Comparison of ENCODE assay signal across 9 cellular contexts in the genomic region with DNA sequence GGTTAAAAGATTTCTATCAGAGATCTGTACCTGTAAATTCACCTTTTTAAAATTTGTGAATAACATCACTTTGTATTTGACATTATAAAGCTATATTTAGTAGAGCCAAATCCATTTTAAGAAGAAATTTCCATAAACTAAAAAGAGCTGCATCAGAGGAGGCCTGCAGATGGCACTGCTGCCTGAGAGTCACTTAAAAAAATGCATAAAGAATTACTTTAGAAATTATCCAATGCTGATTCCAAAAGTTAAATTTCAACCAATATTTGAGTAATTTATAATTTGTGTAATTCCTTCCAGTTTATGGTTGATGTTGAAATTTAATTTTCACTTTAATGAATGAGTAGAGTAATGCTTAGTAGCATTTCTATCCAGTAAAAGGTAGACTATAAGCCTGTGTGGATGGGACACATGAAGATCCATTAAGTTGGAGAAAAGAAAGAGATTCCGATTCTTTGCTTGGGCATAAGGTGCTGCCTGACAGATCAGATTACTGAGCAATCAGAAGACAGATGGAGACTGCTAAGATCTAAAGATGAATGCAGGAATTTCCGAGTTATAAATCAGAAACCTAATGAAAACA. TPM values are rescaled to one million over a fixed set of nuclear protein-coding genes. Genes with fewer than 3 reads are reported as not detected.
DNase-seq lines count a peak whose midpoint lies in the region; ATAC-seq and TF ChIP-seq lines count a peak whose summit lies in the region.
"Had no signal": no experiment of that assay in that cellular context is flagged by ENCODE, and none has a peak within 500 bp of the region (broad histone marks: within the 10 kb centered on the region; RNA-seq: fewer than 3 reads in every experiment).

No MANE protein-coding gene starts in this region.

- no peaks in the 10 kb centered on the region for H3K36me3 ChIP-seq in adrenal gland (replicated peaks in 1 of 2)

- no peaks in the 10 kb centered on the region for H3K9me3 ChIP-seq in adrenal gland (replicated peaks in 1 of 3)

- intact Hi-C loops in adrenal gland (cut with DNase I): loop anchor here in 1 of 2 donors (10.0 kb wide), 1 partner anchor 1264 kb away; no protein-coding TSS in a partner anchor
- intact Hi-C loops in activated CD4-positive, alpha-beta memory T cell treated with anti-CD3 and anti-CD28 coated beads for 36 hours (cut with micrococcal nuclease): loop anchor here (2.0 kb wide), 1 partner anchor 1266 kb away; no protein-coding TSS in a partner anchor

- no peak for TF ChIP-seq POLR2A in adrenal gland (IDR thresholded peaks at IDR 0.05)

- H3K4me1 ChIP-seq in adrenal gland (replicated peaks in 1 of 2): no peaks in the 10 kb centered on the region

- H3K27ac ChIP-seq in adrenal gland: no peak overlapping the region

- POLR2A ChIA-PET in activated CD4-positive, alpha-beta memory T cell treated with anti-CD3 and anti-CD28 coated beads for 36 hours (lab: Charles Lee): no interaction called here

- H3K27me3 ChIP-seq in adrenal gland: no peaks in the 10 kb centered on the region

- DNase-seq in AG09319 (ENCODE audit: extremely low read depth, low read depth) (peak; percentile 3), HFF-Myc (ENCODE audit: extremely low read depth, low read depth) (no peak), adrenal gland (peak in 1 of 7 donors; percentile 8), kidney tubule cell (ENCODE audit: low spot score) (peak; percentile 30)
- no peak for DNase-seq in activated T-cell treated with anti-CD3 and anti-CD28 coated beads, Interleukin-2, amount 50 U/mL, for 24 hours
- no peak for DNase-seq in stimulated activated naive B cell treated with anti-CD40 and anti-IgM and Interleukin-4, amounts not matched to agents 10 μg/mL and 1 μg/mL and 100 μg/mL, for 72 hours
- DNase-seq in activated CD4-positive, alpha-beta memory T cell treated with anti-CD3 and anti-CD28 coated beads for 36 hours: no peak

- no peak overlapping the region for H3K27ac Mint-ChIP-seq in activated T-cell treated with anti-CD3 and anti-CD28 coated beads, Interleukin-2, amount 50 U/mL, for 24 hours
- H3K27ac Mint-ChIP-seq in stimulated activated naive B cell treated with anti-CD40 and anti-IgM and Interleukin-4, amounts not matched to agents 10 μg/mL and 1 μg/mL and 100 μg/mL, for 72 hours: no peak overlapping the region
- H3K27ac Mint-ChIP-seq in activated CD4-positive, alpha-beta memory T cell treated with anti-CD3 and anti-CD28 coated beads for 36 hours: no peak overlapping the region

- CTCF ChIA-PET in activated CD4-positive, alpha-beta memory T cell treated with anti-CD3 and anti-CD28 coated beads for 36 hours (lab: Charles Lee): interaction anchor here (1.2 kb wide), 1 partner anchor 1267 kb away, joined by 4 read pairs; no protein-coding TSS in a partner anchor

- H3K9me3 Mint-ChIP-seq in activated T-cell treated with anti-CD3 and anti-CD28 coated beads, Interleukin-2, amount 50 U/mL, for 24 hours: no peaks in the 10 kb centered on the region
- H3K9me3 Mint-ChIP-seq in stimulated activated naive B cell treated with anti-CD40 and anti-IgM and Interleukin-4, amounts not matched to agents 10 μg/mL and 1 μg/mL and 100 μg/mL, for 72 hours: peaks cover 0 to 4% of the 10 kb centered on the region in 2 donors
- peaks cover 5% of the 10 kb centered on the region for H3K9me3 Mint-ChIP-seq in activated CD4-positive, alpha-beta memory T cell treated with anti-CD3 and anti-CD28 coated beads for 36 hours
- H3K9me3 Mint-ChIP-seq: central memory CD8-positive, alpha-beta T cell had no signal

- H3K4me3 Mint-ChIP-seq in activated T-cell treated with anti-CD3 and anti-CD28 coated beads, Interleukin-2, amount 50 U/mL, for 24 hours: no peak overlapping the region
- no peak overlapping the region for H3K4me3 Mint-ChIP-seq in stimulated activated naive B cell treated with anti-CD40 and anti-IgM and Interleukin-4, amounts not matched to agents 10 μg/mL and 1 μg/mL and 100 μg/mL, for 72 hours
- no peak overlapping the region for H3K4me3 Mint-ChIP-seq in activated CD4-positive, alpha-beta memory T cell treated with anti-CD3 and anti-CD28 coated beads for 36 hours
- H3K4me3 Mint-ChIP-seq: central memory CD8-positive, alpha-beta T cell had no signal

- H3K27me3 Mint-ChIP-seq in activated T-cell treated with anti-CD3 and anti-CD28 coated beads, Interleukin-2, amount 50 U/mL, for 24 hours: no peaks in the 10 kb centered on the region
- no peaks in the 10 kb centered on the region for H3K27me3 Mint-ChIP-seq in stimulated activated naive B cell treated with anti-CD40 and anti-IgM and Interleukin-4, amounts not matched to agents 10 μg/mL and 1 μg/mL and 100 μg/mL, for 72 hours
- no peaks in the 10 kb centered on the region for H3K27me3 Mint-ChIP-seq in activated CD4-positive, alpha-beta memory T cell treated with anti-CD3 and anti-CD28 coated beads for 36 hours

- H3K4me1 Mint-ChIP-seq in activated T-cell treated with anti-CD3 and anti-CD28 coated beads, Interleukin-2, amount 50 U/mL, for 24 hours (ENCODE audit: low read depth): no peaks in the 10 kb centered on the region
- H3K4me1 Mint-ChIP-seq in stimulated activated naive B cell treated with anti-CD40 and anti-IgM and Interleukin-4, amounts not matched to agents 10 μg/mL and 1 μg/mL and 100 μg/mL, for 72 hours: no peaks in the 10 kb centered on the region
- no peaks in the 10 kb centered on the region for H3K4me1 Mint-ChIP-seq in activated CD4-positive, alpha-beta memory T cell treated with anti-CD3 and anti-CD28 coated beads for 36 hours (ENCODE audit: low read depth)
- H3K4me1 Mint-ChIP-seq: central memory CD8-positive, alpha-beta T cell had no signal

- no peak for ATAC-seq in GM21737 (IDR thresholded peaks at IDR 0.05; ENCODE audit: unreplicated experiment)
- no peak for ATAC-seq in stimulated activated naive B cell treated with anti-CD40 and anti-IgM and Interleukin-4, amounts not matched to agents 10 μg/mL and 1 μg/mL and 100 μg/mL, for 72 hours (replicated peaks)

- TF ChIP-seq CTCF in AG09319 (IDR thresholded peaks at IDR 0.05; ENCODE audit: low read depth, low read length): peak; percentile 84
- peak; percentile 64 for TF ChIP-seq CTCF in HFF-Myc (IDR thresholded peaks at IDR 0.05; ENCODE audit: low read depth, low read length, missing control alignments)
- peak; percentile 26 to 61 (median 37) for TF ChIP-seq CTCF in adrenal gland (IDR thresholded peaks at IDR 0.05)

- 75 to 80% (median 78%) methylated on average over 2 of the region's 2 CpGs for WGBS in adrenal gland, 4 donors

- no peaks in the 10 kb centered on the region for H3K36me3 Mint-ChIP-seq in activated T-cell treated with anti-CD3 and anti-CD28 coated beads, Interleukin-2, amount 50 U/mL, for 24 hours (ENCODE audit: low read depth)
- H3K36me3 Mint-ChIP-seq in stimulated activated naive B cell treated with anti-CD40 and anti-IgM and Interleukin-4, amounts not matched to agents 10 μg/mL and 1 μg/mL and 100 μg/mL, for 72 hours: no peaks in the 10 kb centered on the region
- no peaks in the 10 kb centered on the region for H3K36me3 Mint-ChIP-seq in activated CD4-positive, alpha-beta memory T cell treated with anti-CD3 and anti-CD28 coated beads for 36 hours

- H3K4me3 ChIP-seq in HFF-Myc (replicated peaks; ENCODE audit: low read depth, low read length): no peak overlapping the region
- no peak overlapping the region for H3K4me3 ChIP-seq in adrenal gland

RNA-seq across cellular contexts. Expression of a gene that starts 20.7 kb away (rescaled TPM):
- total RNA-seq in adrenal gland: not detected
- polyA plus RNA-seq in adrenal gland: not detected
- total RNA-seq in activated CD4-positive, alpha-beta memory T cell treated with anti-CD3 and anti-CD28 coated beads for 36 hours: not detected

RNA-seq across cellular contexts. Expression of a gene that starts 26.4 kb away (rescaled TPM):
- 1 to 10 TPM in 2 of 8 donors, under 1 TPM in 6; 0.28 to 1.7 (median 0.58) TPM for total RNA-seq in adrenal gland
- polyA plus RNA-seq in adrenal gland: under 1 TPM in 2 of 3 donors, not detected in 1; 0.03 to 0.95 TPM
- total RNA-seq in activated CD4-positive, alpha-beta memory T cell treated with anti-CD3 and anti-CD28 coated beads for 36 hours: 10 to 100 TPM; 24.1 to 26.2 TPM

Comparison
In these comparisons a context has a peak if more than half of its experiments do, and no peak if none do; other contexts are left out.
1. DNase-seq: peak in AG09319 (single experiment) and kidney tubule cell (single experiment); none in HFF-Myc (single experiment), activated T-cell treated with anti-CD3 and anti-CD28 coated beads, Interleukin-2, amount 50 U/mL, for 24 hours (single experiment), stimulated activated naive B cell treated with anti-CD40 and anti-IgM and Interleukin-4, amounts not matched to agents 10 μg/mL and 1 μg/mL and 100 μg/mL, for 72 hours (single experiment) and activated CD4-positive, alpha-beta memory T cell treated with anti-CD3 and anti-CD28 coated beads for 36 hours (single experiment).
2. RNA of a gene that starts 26.4 kb away (total RNA-seq): 24.1 to 26.2 TPM in activated CD4-positive, alpha-beta memory T cell treated with anti-CD3 and anti-CD28 coated beads for 36 hours; 0.28 to 1.7 TPM in adrenal gland; every median in the first group is over 4 times any median in the second.
3. Peak in every context shown above with its lines, with median percentiles within 50 percentile points of each other: CTCF ChIP-seq.